In genomic region chr20:22716824-22717351, GRCh38 we compare ENCODE assay signal across 14 cellular contexts.
DNase-seq lines count a peak whose midpoint lies in the region; ATAC-seq and TF ChIP-seq lines count a peak whose summit lies in the region.
"Had no signal": no experiment of that assay in that cellular context is flagged by ENCODE, and none has a peak within 500 bp of the region (broad histone marks: within the 10 kb centered on the region; RNA-seq: fewer than 3 reads in every experiment).

No MANE protein-coding gene starts in this region.

- in situ Hi-C loops in KBM-7 (cut with MboI; ENCODE audit: low pct_unique_long_range_greater_than_20kb, low sequenced_read_pairs): no loop called here

- H3K9me3 Mint-ChIP-seq in WTC11 (peaks cover 15% of the 10 kb centered on the region), immature natural killer cell (peaks cover 0 to 11% (median 0%) of the 10 kb centered on the region in 6 donors)
- H3K9me3 Mint-ChIP-seq: dendritic cell treated with granulocyte-macrophage colony-stimulating factor and Interleukin-4, amounts not matched to agents 40 ng/mL and 50 ng/mL, for 4 days; stimulated activated naive CD8-positive, alpha-beta T cell treated with anti-CD3 and anti-CD28 coated beads, Interleukin-15, Interleukin-2, amounts not matched to agents 100 ng/mL and 50 ng/mL, for 24 hours had no signal

- no peaks in the 10 kb centered on the region for H3K9me3 ChIP-seq in thyroid gland

- no peaks in the 10 kb centered on the region for H3K4me1 ChIP-seq in thyroid gland

- POLR2A ChIA-PET in WTC11 (lab: Charles Lee): no interaction called here

- TF ChIP-seq CTCF in fibroblast of villous mesenchyme (IDR thresholded peaks at IDR 0.05; ENCODE audit: insufficient read depth, low read depth, low read length): no peak
- no peak for TF ChIP-seq CTCF in thyroid gland (IDR thresholded peaks at IDR 0.05)
- no peak for TF ChIP-seq CTCF in WTC11 (IDR thresholded peaks at IDR 0.05)

- intact Hi-C loops in thyroid gland (cut with DNase I): no loop called here

- CTCF ChIA-PET in WTC11 (lab: Charles Lee): no interaction called here

- H3K4me3 ChIP-seq in fibroblast of villous mesenchyme (ENCODE audit: low read depth, low read length) (no peak overlapping the region), thyroid gland (replicated peaks in 1 of 3) (no peak overlapping the region)
- H3K4me3 ChIP-seq: GM12878 had no signal

- H3K4me1 Mint-ChIP-seq in WTC11 (peaks cover 6% of the 10 kb centered on the region), immature natural killer cell (no peaks in the 10 kb centered on the region)
- H3K4me1 Mint-ChIP-seq: T-cell had no signal

- H3K36me3 Mint-ChIP-seq in WTC11 (no peaks in the 10 kb centered on the region), immature natural killer cell (no peaks in the 10 kb centered on the region)
- H3K36me3 Mint-ChIP-seq: T-cell had no signal

- ATAC-seq in WTC11 (no peak), GM19351 (IDR thresholded peaks at IDR 0.05; ENCODE audit: unreplicated experiment) (no peak)
- ATAC-seq: GM12878, T-cell had no signal

- no peak overlapping the region for H3K27ac ChIP-seq in thyroid gland

- WGBS in thyroid gland, 2 donors: 29 to 30% methylated on average over 5 of the region's 5 CpGs

- peak; percentile 56 for DNase-seq in KBM-7
- DNase-seq in RPMI7951 (ENCODE audit: low read depth): peak; percentile 40
- DNase-seq in fibroblast of villous mesenchyme (ENCODE audit: low read depth): peak; percentile 35
- DNase-seq in thyroid gland: peak; percentile 62 to 75
- DNase-seq in WTC11 (ENCODE audit: low spot score): no peak
- DNase-seq in immature natural killer cell: no peak
- DNase-seq: activated CD4-positive, alpha-beta T cell treated with anti-CD3 and anti-CD28 coated beads, Interleukin-2, amount 50 U/mL, for 4 hours; activated gamma-delta T cell treated with Interleukin-2 at 50 U/mL for 16 hours; NCI-H1105 treated with DMSO at 0.1 percent for 48 hours had no signal

- H3K27ac Mint-ChIP-seq in WTC11 (no peak overlapping the region), immature natural killer cell (no peak overlapping the region)
- H3K27ac Mint-ChIP-seq: dendritic cell treated with granulocyte-macrophage colony-stimulating factor and Interleukin-4, amounts not matched to agents 40 ng/mL and 50 ng/mL, for 4 days; stimulated activated naive CD8-positive, alpha-beta T cell treated with anti-CD3 and anti-CD28 coated beads, Interleukin-15, Interleukin-2, amounts not matched to agents 100 ng/mL and 50 ng/mL, for 24 hours; T-cell had no signal

- H3K27me3 Mint-ChIP-seq in WTC11 (ENCODE audit: low read depth) (peaks cover 1% of the 10 kb centered on the region), immature natural killer cell (ENCODE audit: low read depth in 3 of 3) (peaks cover 0 to 4% (median 0%) of the 10 kb centered on the region in 3 donors)
- H3K27me3 Mint-ChIP-seq: stimulated activated naive CD8-positive, alpha-beta T cell treated with anti-CD3 and anti-CD28 coated beads, Interleukin-15, Interleukin-2, amounts not matched to agents 100 ng/mL and 50 ng/mL, for 24 hours had no signal

- TF ChIP-seq POLR2A in thyroid gland (IDR thresholded peaks at IDR 0.05): no peak

- no peaks in the 10 kb centered on the region for H3K36me3 ChIP-seq in thyroid gland

- H3K27me3 ChIP-seq in thyroid gland: no peaks in the 10 kb centered on the region

- H3K4me3 Mint-ChIP-seq in WTC11 (no peak overlapping the region), immature natural killer cell (no peak overlapping the region)
- H3K4me3 Mint-ChIP-seq: dendritic cell treated with granulocyte-macrophage colony-stimulating factor and Interleukin-4, amounts not matched to agents 40 ng/mL and 50 ng/mL, for 4 days; stimulated activated naive CD8-positive, alpha-beta T cell treated with anti-CD3 and anti-CD28 coated beads, Interleukin-15, Interleukin-2, amounts not matched to agents 100 ng/mL and 50 ng/mL, for 24 hours; T-cell had no signal

TF ChIP-seq in WTC11, 78 proteins besides CTCF, POLR2A, EP300 and RAD21:
- TF ChIP-seq ZNF671 (CRISPR knock-in tag; IDR thresholded peaks at IDR 0.05): no peak
- TF ChIP-seq GRHL2 (CRISPR knock-in tag; IDR thresholded peaks at IDR 0.05; ENCODE audit: insufficient replicate concordance, severe bottlenecking): no peak
- TF ChIP-seq ZNF138 (CRISPR knock-in tag; conservative IDR thresholded peaks at IDR 0.05): no peak
- no peak for TF ChIP-seq ZNF396 (CRISPR knock-in tag; IDR thresholded peaks at IDR 0.05; ENCODE audit: borderline replicate concordance)
- no peak for TF ChIP-seq ELF4 (CRISPR knock-in tag; IDR thresholded peaks at IDR 0.05; ENCODE audit: low read depth)
- TF ChIP-seq GTF2I (CRISPR knock-in tag; conservative IDR thresholded peaks at IDR 0.05): no peak
- no peak for TF ChIP-seq NFE2L1 (CRISPR knock-in tag; IDR thresholded peaks at IDR 0.05)
- no peak for TF ChIP-seq NR2C2 (CRISPR knock-in tag; IDR thresholded peaks at IDR 0.05)
- no peak for TF ChIP-seq ZNF317 (CRISPR knock-in tag; IDR thresholded peaks at IDR 0.05; ENCODE audit: borderline replicate concordance, low read depth)
- no peak for TF ChIP-seq ESRRA (CRISPR knock-in tag; IDR thresholded peaks at IDR 0.05; ENCODE audit: borderline replicate concordance)
- no peak for TF ChIP-seq E2F5 (CRISPR knock-in tag; IDR thresholded peaks at IDR 0.05)
- no peak for TF ChIP-seq HMGXB4 (CRISPR knock-in tag; IDR thresholded peaks at IDR 0.05)
- TF ChIP-seq CREB1 (CRISPR knock-in tag; IDR thresholded peaks at IDR 0.05): no peak
- TF ChIP-seq ZNF512 (CRISPR knock-in tag; IDR thresholded peaks at IDR 0.05; ENCODE audit: borderline replicate concordance): no peak

Comparison
In these comparisons a context has a peak if more than half of its experiments do, and no peak if none do; other contexts are left out.
1. DNase-seq: peak in KBM-7 (single experiment), RPMI7951 (single experiment), fibroblast of villous mesenchyme (single experiment) and thyroid gland (2 of 2); none in WTC11 (single experiment) and immature natural killer cell (0 of 3).